8 cellular contexts compared by ENCODE assay signal in genomic region chr17:43393944-43394482, GRCh38. TPM values are rescaled to one million over a fixed set of nuclear protein-coding genes. Genes with fewer than 3 reads are reported as not detected.
DNase-seq lines count a peak whose midpoint lies in the region; ATAC-seq and TF ChIP-seq lines count a peak whose summit lies in the region.

No MANE protein-coding gene starts in this region.

- peak; percentile 96 for TF ChIP-seq RAD21 in neural cell (conservative IDR thresholded peaks at IDR 0.05)

- ATAC-seq in activated T-helper 17 cell treated with anti-CD3 and anti-CD28 coated beads, Interleukin-2, amount 50 U/mL, for 72 hours (replicated peaks), result peak; percentile 58
- no peak for ATAC-seq in GM21825 (IDR thresholded peaks at IDR 0.05; ENCODE audit: unreplicated experiment)

- H3K36me3 Mint-ChIP-seq in activated T-helper 17 cell treated with anti-CD3 and anti-CD28 coated beads, Interleukin-2, amount 50 U/mL, for 72 hours (ENCODE audit: low read depth), result no peaks in the 10 kb centered on the region

- no peak overlapping the region for H3K9ac ChIP-seq in neural cell (ENCODE audit: low read length)

- peak overlapping the region; percentile 85 for H3K27ac Mint-ChIP-seq in activated T-helper 17 cell treated with anti-CD3 and anti-CD28 coated beads, Interleukin-2, amount 50 U/mL, for 72 hours

- H3K4me3 ChIP-seq in LNCaP clone FGC (ENCODE audit: low read depth, low read length) (no peak overlapping the region), neural cell (ENCODE audit: low read length) (no peak overlapping the region)

- TF ChIP-seq CTCF in LNCaP clone FGC (IDR thresholded peaks at IDR 0.05; ENCODE audit: control insufficient read depth, extremely low read depth, insufficient read depth), result peak; percentile 82
- TF ChIP-seq CTCF in neural cell (IDR thresholded peaks at IDR 0.05; ENCODE audit: poor library complexity, severe bottlenecking), result peak; percentile 95

- no peak overlapping the region for H3K4me2 ChIP-seq in neural cell (ENCODE audit: low read length)

- H3K79me2 ChIP-seq in neural cell (replicated peaks; ENCODE audit: insufficient read depth, low read length), result peaks cover 1% of the 10 kb centered on the region

- H3K4me1 Mint-ChIP-seq in activated T-helper 17 cell treated with anti-CD3 and anti-CD28 coated beads, Interleukin-2, amount 50 U/mL, for 72 hours, result peaks cover 13% of the 10 kb centered on the region

- H3K36me3 ChIP-seq in neural cell (ENCODE audit: insufficient read depth, low read length), result no peaks in the 10 kb centered on the region

- no peaks in the 10 kb centered on the region for H3K9me2 ChIP-seq in neural cell (ENCODE audit: insufficient read depth, low read length)

- no peaks in the 10 kb centered on the region for H3K9me3 ChIP-seq in neural cell (ENCODE audit: low read length)

- H3K27me3 Mint-ChIP-seq in activated T-helper 17 cell treated with anti-CD3 and anti-CD28 coated beads, Interleukin-2, amount 50 U/mL, for 72 hours, result no peaks in the 10 kb centered on the region

- H3K9me3 Mint-ChIP-seq in activated T-helper 17 cell treated with anti-CD3 and anti-CD28 coated beads, Interleukin-2, amount 50 U/mL, for 72 hours, result no peaks in the 10 kb centered on the region

- no peaks in the 10 kb centered on the region for H4K20me1 ChIP-seq in neural cell (ENCODE audit: insufficient read depth)

- H3K27me3 ChIP-seq in neural cell (ENCODE audit: insufficient read depth, low read depth, low read length), result no peaks in the 10 kb centered on the region

- peaks cover 1% of the 10 kb centered on the region for H3F3A ChIP-seq in neural cell (ENCODE audit: insufficient read depth, low read length, poor library complexity, severe bottlenecking)

- no peak overlapping the region for H3K27ac ChIP-seq in neural cell (ENCODE audit: low read length)

- peak; percentile 76 for DNase-seq in DMS114 treated with DMSO at 0.1 percent for 48 hours (lab: John Stamatoyannopoulos, UW; ENCODE audit: unreplicated experiment)
- peak; percentile 58 for DNase-seq in LNCaP clone FGC (ENCODE audit: low read depth)
- DNase-seq in RPMI8226, result peak; percentile 90
- peak; percentile 95 for DNase-seq in fibroblast of peridontal ligament (ENCODE audit: extremely low read depth)
- DNase-seq in stimulated activated naive CD4-positive, alpha-beta T cell treated with Interleukin-2 at 50 U/mL for 16 hours (lab: John Stamatoyannopoulos, UW), result peak; percentile 81

- no peak overlapping the region for H2AFZ ChIP-seq in neural cell (ENCODE audit: low read depth, low read length)

- no peak overlapping the region for H3K4me3 Mint-ChIP-seq in activated T-helper 17 cell treated with anti-CD3 and anti-CD28 coated beads, Interleukin-2, amount 50 U/mL, for 72 hours

- TF ChIP-seq EP300 in neural cell (conservative IDR thresholded peaks at IDR 0.05; ENCODE audit: poor library complexity, severe bottlenecking), result no peak

TF ChIP-seq in neural cell, 6 proteins besides CTCF, POLR2A, EP300 and RAD21:
- no peak for TF ChIP-seq TAF1 (IDR thresholded peaks at IDR 0.05; ENCODE audit: low read depth)
- TF ChIP-seq SMC3 (conservative IDR thresholded peaks at IDR 0.05; ENCODE audit: poor library complexity), result peak; percentile 99
- no peak for TF ChIP-seq POLR2AphosphoS5 (IDR thresholded peaks at IDR 0.05)

RNA-seq across cellular contexts. Expression of gene ARL4D, which starts 4.8 kb away (rescaled TPM):
- 1 to 10 TPM; 1.7 to 2.5 TPM for total RNA-seq in activated T-helper 17 cell treated with anti-CD3 and anti-CD28 coated beads, Interleukin-2, amount 50 U/mL, for 72 hours
- 10.6 and 17.0 TPM in 2 replicates for polyA plus RNA-seq in neural cell
- 12.4 and 15.5 TPM in 2 replicates for polyA minus RNA-seq in neural cell
